ENCODE assay signal across 8 cellular contexts in the genomic region with DNA sequence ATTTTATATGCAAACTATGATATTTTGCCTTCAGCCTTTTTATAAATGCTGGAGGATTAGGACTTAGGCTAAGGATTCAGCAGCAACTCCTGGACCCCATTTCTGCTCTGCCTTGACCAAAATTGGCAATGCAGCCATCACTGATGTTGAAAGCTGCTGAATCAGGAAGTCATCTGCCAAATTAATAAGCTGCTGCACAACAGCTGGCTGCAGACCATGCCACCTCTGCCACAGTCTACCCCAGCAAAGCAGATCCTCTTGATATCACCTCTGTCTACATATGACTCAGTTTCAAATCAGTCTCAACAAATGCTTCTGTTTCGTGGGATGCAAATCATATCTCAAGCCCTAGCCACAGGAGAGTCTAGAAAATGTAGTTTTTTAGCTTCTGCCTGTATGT. TPM values are rescaled to one million over a fixed set of nuclear protein-coding genes. Genes with fewer than 3 reads are reported as not detected.
A peak's percentile ranks its signal among the peaks of the same experiment; 100 is the strongest.
DNase-seq lines count a peak whose midpoint lies in the region; ATAC-seq and TF ChIP-seq lines count a peak whose summit lies in the region.

No MANE protein-coding gene starts in this region.

- DNase-seq in Peyer's patch (peak in 2 of 3 donors; percentile 53 to 59), adipocyte (ENCODE audit: low read depth) (peak; percentile 59), AG08396 (ENCODE audit: low spot score) (no peak), T-helper 9 cell (no peak), right atrium auricular region (ENCODE audit: low spot score) (no peak)
- DNase-seq in stimulated activated effector memory CD8-positive, alpha-beta T cell treated with anti-CD3 and anti-CD28 coated beads, Interleukin-12 subunit alpha, Interleukin-12 subunit beta, amount 100 ng/mL, for 72 hours (ENCODE audit: low spot score in 2 of 2): peak in 1 of 2 donors; percentile 67

- H3K36me3 ChIP-seq in Peyer's patch (no peaks in the 10 kb centered on the region), adipocyte (ENCODE audit: control insufficient read depth, insufficient read depth, low read length, severe bottlenecking) (no peaks in the 10 kb centered on the region), right atrium auricular region (no peaks in the 10 kb centered on the region)

- H3K9me3 ChIP-seq in Peyer's patch: no peaks in the 10 kb centered on the region
- H3K9me3 ChIP-seq in adipocyte (ENCODE audit: control insufficient read depth, low read length): no peaks in the 10 kb centered on the region
- H3K9me3 ChIP-seq in right atrium auricular region: no peaks in the 10 kb centered on the region

- H3K27me3 ChIP-seq in Peyer's patch (no peaks in the 10 kb centered on the region), adipocyte (replicated peaks; ENCODE audit: control insufficient read depth, insufficient read depth, low read length) (no peaks in the 10 kb centered on the region), right atrium auricular region (no peaks in the 10 kb centered on the region)

- peak overlapping the region; percentile 63 for H3K27ac Mint-ChIP-seq in stimulated activated effector memory CD8-positive, alpha-beta T cell treated with anti-CD3 and anti-CD28 coated beads, Interleukin-12 subunit alpha, Interleukin-12 subunit beta, amount 100 ng/mL, for 72 hours

- ATAC-seq in GM18517 (IDR thresholded peaks at IDR 0.05; ENCODE audit: unreplicated experiment) (peak; percentile 66), HG02759 (IDR thresholded peaks at IDR 0.05; ENCODE audit: unreplicated experiment) (peak; percentile 45)
- ATAC-seq in stimulated activated effector memory CD8-positive, alpha-beta T cell treated with anti-CD3 and anti-CD28 coated beads, Interleukin-12 subunit alpha, Interleukin-12 subunit beta, amount 100 ng/mL, for 72 hours: peak; percentile 72

- H3K9me3 Mint-ChIP-seq in stimulated activated effector memory CD8-positive, alpha-beta T cell treated with anti-CD3 and anti-CD28 coated beads, Interleukin-12 subunit alpha, Interleukin-12 subunit beta, amount 100 ng/mL, for 72 hours: no peaks in the 10 kb centered on the region

- peaks cover 34% of the 10 kb centered on the region for H3K4me1 Mint-ChIP-seq in stimulated activated effector memory CD8-positive, alpha-beta T cell treated with anti-CD3 and anti-CD28 coated beads, Interleukin-12 subunit alpha, Interleukin-12 subunit beta, amount 100 ng/mL, for 72 hours

- H3K4me3 ChIP-seq in Peyer's patch (no peak overlapping the region), adipocyte (ENCODE audit: low read length) (peak overlapping the region; percentile 68), right atrium auricular region (no peak overlapping the region)

- peaks cover 13% of the 10 kb centered on the region for H3K36me3 Mint-ChIP-seq in stimulated activated effector memory CD8-positive, alpha-beta T cell treated with anti-CD3 and anti-CD28 coated beads, Interleukin-12 subunit alpha, Interleukin-12 subunit beta, amount 100 ng/mL, for 72 hours

- no peak for TF ChIP-seq POLR2A in Peyer's patch (IDR thresholded peaks at IDR 0.05)

- H3K4me1 ChIP-seq in Peyer's patch: peaks cover 0 to 16% (median 4%) of the 10 kb centered on the region in 4 donors
- H3K4me1 ChIP-seq in adipocyte (ENCODE audit: control insufficient read depth, insufficient read depth, low read length): peaks cover 41% of the 10 kb centered on the region
- H3K4me1 ChIP-seq in right atrium auricular region: peaks cover 0 to 8% of the 10 kb centered on the region in 2 donors

- H3K4me3 Mint-ChIP-seq in stimulated activated effector memory CD8-positive, alpha-beta T cell treated with anti-CD3 and anti-CD28 coated beads, Interleukin-12 subunit alpha, Interleukin-12 subunit beta, amount 100 ng/mL, for 72 hours: peak overlapping the region; percentile 27

- peak overlapping the region; percentile 4 to 65 (median 50) for H3K27ac ChIP-seq in Peyer's patch
- H3K27ac ChIP-seq in right atrium auricular region: no peak overlapping the region

- TF ChIP-seq CTCF in Peyer's patch (IDR thresholded peaks at IDR 0.05) (no peak), right atrium auricular region (IDR thresholded peaks at IDR 0.05) (no peak)

- H3K9ac ChIP-seq in adipocyte (ENCODE audit: low read length): peak overlapping the region; percentile 97

RNA-seq across cellular contexts. Expression of gene SOS1, which starts 7.1 kb away (rescaled TPM):
- total RNA-seq in Peyer's patch (10 to 100 TPM; 38.7 to 49.1 (median 40.8) TPM), right atrium auricular region (10 to 100 TPM; 15.3 to 21.3 TPM)

Comparison
In these comparisons a context has a peak if more than half of its experiments do, and no peak if none do; other contexts are left out.
1. DNase-seq: peak in Peyer's patch (2 of 3) and adipocyte (single experiment); none in AG08396 (single experiment), T-helper 9 cell (single experiment) and right atrium auricular region (single experiment).
2. H3K27ac ChIP-seq: peak in Peyer's patch (4 of 4); none in right atrium auricular region (0 of 2).
3. Peak in every context shown above with its lines, with median percentiles within 50 percentile points of each other: ATAC-seq.